Comparison of ENCODE assay signal across 18 cellular contexts in the genomic region with DNA sequence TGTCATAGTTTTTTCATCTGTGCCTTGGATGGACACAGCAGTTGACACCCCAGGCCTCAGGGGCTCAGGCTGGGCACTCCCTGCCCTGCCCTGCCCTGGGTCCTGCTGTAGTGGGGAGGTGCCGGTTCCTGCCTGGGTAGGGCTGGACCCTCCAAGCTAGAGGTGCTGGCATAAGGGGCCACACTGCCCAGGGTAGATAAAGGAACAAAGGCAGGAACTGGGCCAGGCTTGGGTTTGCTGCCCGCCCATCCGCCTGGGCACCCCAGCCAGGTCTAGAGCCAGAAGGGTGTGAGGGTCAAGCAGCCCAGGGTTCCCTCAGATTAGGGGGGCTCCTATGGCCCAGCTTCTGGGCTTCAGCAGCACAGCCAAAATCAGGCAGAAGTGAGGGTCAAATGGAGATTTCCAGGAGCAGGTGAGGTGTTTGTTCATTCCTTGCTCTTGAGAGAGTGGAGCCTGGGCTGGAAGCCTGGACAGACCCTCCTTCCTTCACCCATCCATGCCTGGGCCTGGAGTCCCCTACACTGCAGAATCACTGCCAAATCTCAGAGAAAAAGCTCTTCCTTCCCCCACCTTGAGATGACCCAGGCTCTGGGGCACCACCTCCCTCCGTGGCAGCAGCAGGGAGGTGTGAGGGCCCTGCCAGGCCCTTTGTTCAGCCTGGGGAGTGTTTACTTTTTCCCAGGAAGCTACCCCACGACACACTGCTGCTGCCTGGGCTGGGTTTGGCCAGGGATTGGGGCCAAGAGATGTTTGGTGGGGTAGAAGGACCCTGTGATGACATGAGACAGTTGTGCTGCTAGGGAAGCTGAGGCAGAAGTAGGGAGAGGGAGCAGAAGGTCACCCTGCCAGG. TPM values are rescaled to one million over a fixed set of nuclear protein-coding genes. Genes with fewer than 3 reads are reported as not detected.
A peak's percentile ranks its signal among the peaks of the same experiment; 100 is the strongest.
DNase-seq lines count a peak whose midpoint lies in the region; ATAC-seq and TF ChIP-seq lines count a peak whose summit lies in the region.
"Had no signal": no experiment of that assay in that cellular context is flagged by ENCODE, and none has a peak within 500 bp of the region (broad histone marks: within the 10 kb centered on the region; RNA-seq: fewer than 3 reads in every experiment).

No MANE protein-coding gene starts in this region.

- TF ChIP-seq CTCF in C4-2B (conservative IDR thresholded peaks at IDR 0.05) (no peak), RWPE1 (conservative IDR thresholded peaks at IDR 0.05; ENCODE audit: low read depth) (no peak), spleen (IDR thresholded peaks at IDR 0.05 in 8 of 11, conservative IDR thresholded peaks at IDR 0.05 in 3 of 11) (no peak)

- DNase-seq in RWPE1 (ENCODE audit: low spot score) (no peak), left colon (no peak), spleen (no peak), germinal center (ENCODE audit: low spot score) (no peak)
- DNase-seq: activated CD4-positive, alpha-beta T cell treated with anti-CD3 and anti-CD28 coated beads, Interleukin-2, amount 10 ng/mL, durations not matched to agents 24 days and 14 days; aorta; effector CD8-positive, alpha-beta T cell; MM.1S; T-helper 1 cell had no signal

- no peaks in the 10 kb centered on the region for H3K9me3 ChIP-seq in spleen
- H3K9me3 ChIP-seq: HAP-1 had no signal

- H3K36me3 ChIP-seq in spleen = no peaks in the 10 kb centered on the region
- H3K36me3 ChIP-seq: HAP-1 had no signal

- H3K4me1 ChIP-seq in spleen = peaks cover 21 to 100% (median 80%) of the 10 kb centered on the region in 6 donors
- H3K4me1 ChIP-seq: HAP-1 had no signal

- ATAC-seq in left colon (peak; percentile 23), GM21786 (IDR thresholded peaks at IDR 0.05; ENCODE audit: unreplicated experiment) (no peak), HG03280 (IDR thresholded peaks at IDR 0.05; ENCODE audit: unreplicated experiment) (no peak), GM21367 (IDR thresholded peaks at IDR 0.05; ENCODE audit: unreplicated experiment) (no peak)

- H3K4me3 ChIP-seq in spleen = no peak overlapping the region
- H3K4me3 ChIP-seq: HAP-1 had no signal

- 12 to 73% (median 68%) methylated on average over 2 to 5 of the region's 5 CpGs for WGBS in spleen, 5 donors

- peaks cover 0 to 6% (median 0%) of the 10 kb centered on the region in 7 donors for H3K27me3 ChIP-seq in spleen (replicated peaks in 1 of 7)

- no peak for TF ChIP-seq POLR2A in spleen (IDR thresholded peaks at IDR 0.05)

- POLR2A ChIA-PET in RWPE1 (lab: Yijun Ruan, JAX; ENCODE audit: low non-redundant PET) = no interaction called here

- CTCF ChIA-PET in RWPE1 (lab: Yijun Ruan, JAX) = no interaction called here

- intact Hi-C loops in left colon (cut with DNase I, micrococcal nuclease) (no loop called here), spleen (cut with DNase I; ENCODE audit: low total_unique reads) (no loop called here)

- peak overlapping the region; percentile 1; the same call in 1 of the 2 replicates for H3K27ac ChIP-seq in C4-2B
- H3K27ac ChIP-seq in RWPE1 = peak overlapping the region; percentile 99
- H3K27ac ChIP-seq in spleen = peak overlapping the region in 7 of 8 donors; percentile 29 to 82 (median 74)

RNA-seq across cellular contexts. Expression of a gene that starts 7.1 kb away (rescaled TPM):
- total RNA-seq in left colon (10 to 100 TPM; 11.5 to 12.1 TPM), spleen (100 to 1,000 TPM in 3 of 7 donors, 10 to 100 TPM in 4; 56.1 to 205 (median 98.8) TPM)
- polyA plus RNA-seq in spleen = 10 to 100 TPM; 16.9 to 34.2 (median 31.7) TPM
- polyA plus RNA-seq: CD14-positive monocyte had no signal

RNA-seq across cellular contexts. Expression of a gene that starts 29.2 kb away (rescaled TPM):
- not detected for total RNA-seq in left colon
- under 1 TPM in 2 of 7 donors, not detected in 5; 0.18 to 0.44 TPM for total RNA-seq in spleen
- under 1 TPM in 1 of 3 donors, not detected in 2; 0.05 TPM for polyA plus RNA-seq in spleen
- total RNA-seq: activated CD4-positive, alpha-beta T cell treated with anti-CD3 and anti-CD28 coated beads, Interleukin-2, amount 10 ng/mL, durations not matched to agents 24 days and 14 days; aorta; G401; lower leg skin; osteocyte had no signal
- polyA plus RNA-seq: aorta, CD14-positive monocyte had no signal

RNA-seq across cellular contexts. Expression of a gene that starts 42.8 kb away (rescaled TPM):
- total RNA-seq in left colon (not detected), spleen (not detected)
- polyA plus RNA-seq in spleen = under 1 TPM in 2 of 3 donors, not detected in 1; 0.02 to 0.07 TPM
- total RNA-seq: activated CD4-positive, alpha-beta T cell treated with anti-CD3 and anti-CD28 coated beads, Interleukin-2, amount 10 ng/mL, durations not matched to agents 24 days and 14 days had no signal
- polyA plus RNA-seq: CD14-positive monocyte had no signal

Comparison
In these comparisons a context has a peak if more than half of its experiments do, and no peak if none do; other contexts are left out.
1. H3K27ac ChIP-seq: peak in every context shown above with its lines; median percentile 99 in RWPE1; 74 in spleen; 1 in C4-2B.
2. RNA of a gene that starts 7.1 kb away (total RNA-seq): 56.1 to 205 TPM in spleen; 11.5 to 12.1 TPM in left colon; every median in the first group is over 4 times any median in the second.